In the genomic region with DNA sequence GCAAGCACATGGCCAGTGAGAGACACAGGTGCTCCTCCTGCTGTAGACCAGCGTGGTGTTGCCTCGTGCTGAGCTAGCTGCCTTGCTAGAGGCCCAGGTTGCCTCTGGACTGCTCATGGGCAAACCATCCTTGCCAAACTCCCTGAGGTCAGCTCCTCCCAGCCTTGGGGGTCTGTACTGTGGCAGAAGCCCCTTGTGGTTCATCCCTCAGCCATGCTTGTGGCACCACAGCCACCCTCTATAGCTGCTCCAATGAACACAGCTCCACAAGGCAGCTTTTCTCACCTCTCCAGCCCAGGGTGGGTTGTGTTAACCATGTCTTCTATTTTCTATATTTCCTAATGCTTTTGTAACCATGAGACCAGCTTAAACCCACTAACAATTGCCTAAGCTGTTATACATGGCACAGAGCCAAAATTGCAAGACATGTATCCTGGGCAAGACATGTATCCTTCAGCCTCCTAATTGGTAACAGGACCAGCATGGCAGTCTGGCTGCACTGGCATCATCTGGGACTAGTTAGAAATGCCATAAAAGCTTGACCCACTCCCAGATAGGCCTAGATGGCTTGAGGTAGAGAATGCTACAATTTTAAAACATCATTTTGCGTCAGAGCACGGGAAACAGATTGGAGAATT, we compare ENCODE assay signal across 1 cellular context.
TF ChIP-seq lines count a peak whose summit lies in the region.

No MANE protein-coding gene starts in this region.

TF ChIP-seq in SK-N-SH, 30 proteins besides CTCF, POLR2A, EP300 and RAD21:
- TF ChIP-seq, protein P1, sequence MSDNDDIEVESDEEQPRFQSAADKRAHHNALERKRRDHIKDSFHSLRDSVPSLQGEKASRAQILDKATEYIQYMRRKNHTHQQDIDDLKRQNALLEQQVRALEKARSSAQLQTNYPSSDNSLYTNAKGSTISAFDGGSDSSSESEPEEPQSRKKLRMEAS (IDR thresholded peaks at IDR 0.05; ENCODE audit: low read depth): no peak
- peak; percentile 86 for TF ChIP-seq TCF12 (IDR thresholded peaks at IDR 0.05)
- peak; percentile 73 for TF ChIP-seq NFIC (IDR thresholded peaks at IDR 0.05; ENCODE audit: borderline replicate concordance)
- TF ChIP-seq RFX5 (IDR thresholded peaks at IDR 0.05; ENCODE audit: low read length): no peak
- no peak for TF ChIP-seq GATA2 (CRISPR knock-in tag; IDR thresholded peaks at IDR 0.05)
- no peak for TF ChIP-seq NRF1 (IDR thresholded peaks at IDR 0.05; ENCODE audit: low read depth, low read length)
- TF ChIP-seq SMC3 (IDR thresholded peaks at IDR 0.05; ENCODE audit: low read depth, low read length): no peak
- TF ChIP-seq FOSL2 (IDR thresholded peaks at IDR 0.05; ENCODE audit: borderline replicate concordance, low read depth): no peak
- TF ChIP-seq FOXJ3 (CRISPR knock-in tag; IDR thresholded peaks at IDR 0.05): no peak
- peak; percentile 96 for TF ChIP-seq RCOR1 (IDR thresholded peaks at IDR 0.05; ENCODE audit: low read length)
- no peak for TF ChIP-seq MEF2A (IDR thresholded peaks at IDR 0.05; ENCODE audit: borderline replicate concordance, low read depth)
- TF ChIP-seq, protein P2, sequence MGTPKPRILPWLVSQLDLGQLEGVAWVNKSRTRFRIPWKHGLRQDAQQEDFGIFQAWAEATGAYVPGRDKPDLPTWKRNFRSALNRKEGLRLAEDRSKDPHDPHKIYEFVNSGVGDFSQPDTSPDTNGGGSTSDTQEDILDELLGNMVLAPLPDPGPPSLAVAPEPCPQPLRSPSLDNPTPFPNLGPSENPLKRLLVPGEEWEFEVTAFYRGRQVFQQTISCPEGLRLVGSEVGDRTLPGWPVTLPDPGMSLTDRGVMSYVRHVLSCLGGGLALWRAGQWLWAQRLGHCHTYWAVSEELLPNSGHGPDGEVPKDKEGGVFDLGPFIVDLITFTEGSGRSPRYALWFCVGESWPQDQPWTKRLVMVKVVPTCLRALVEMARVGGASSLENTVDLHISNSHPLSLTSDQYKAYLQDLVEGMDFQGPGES (IDR thresholded peaks at IDR 0.05; ENCODE audit: low read depth, low read length): no peak
- TF ChIP-seq, protein P3, sequence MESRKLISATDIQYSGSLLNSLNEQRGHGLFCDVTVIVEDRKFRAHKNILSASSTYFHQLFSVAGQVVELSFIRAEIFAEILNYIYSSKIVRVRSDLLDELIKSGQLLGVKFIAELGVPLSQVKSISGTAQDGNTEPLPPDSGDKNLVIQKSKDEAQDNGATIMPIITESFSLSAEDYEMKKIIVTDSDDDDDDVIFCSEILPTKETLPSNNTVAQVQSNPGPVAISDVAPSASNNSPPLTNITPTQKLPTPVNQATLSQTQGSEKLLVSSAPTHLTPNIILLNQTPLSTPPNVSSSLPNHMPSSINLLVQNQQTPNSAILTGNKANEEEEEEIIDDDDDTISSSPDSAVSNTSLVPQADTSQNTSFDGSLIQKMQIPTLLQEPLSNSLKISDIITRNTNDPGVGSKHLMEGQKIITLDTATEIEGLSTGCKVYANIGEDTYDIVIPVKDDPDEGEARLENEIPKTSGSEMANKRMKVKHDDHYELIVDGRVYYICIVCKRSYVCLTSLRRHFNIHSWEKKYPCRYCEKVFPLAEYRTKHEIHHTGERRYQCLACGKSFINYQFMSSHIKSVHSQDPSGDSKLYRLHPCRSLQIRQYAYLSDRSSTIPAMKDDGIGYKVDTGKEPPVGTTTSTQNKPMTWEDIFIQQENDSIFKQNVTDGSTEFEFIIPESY (IDR thresholded peaks at IDR 0.05; ENCODE audit: borderline replicate concordance, low read depth): no peak
- TF ChIP-seq TAF1 (IDR thresholded peaks at IDR 0.05; ENCODE audit: borderline replicate concordance, low read depth, low read length): no peak
- TF ChIP-seq MXI1 (IDR thresholded peaks at IDR 0.05; ENCODE audit: low read depth, low read length): no peak
- no peak for TF ChIP-seq ELF1 (IDR thresholded peaks at IDR 0.05)
- TF ChIP-seq, protein P4, sequence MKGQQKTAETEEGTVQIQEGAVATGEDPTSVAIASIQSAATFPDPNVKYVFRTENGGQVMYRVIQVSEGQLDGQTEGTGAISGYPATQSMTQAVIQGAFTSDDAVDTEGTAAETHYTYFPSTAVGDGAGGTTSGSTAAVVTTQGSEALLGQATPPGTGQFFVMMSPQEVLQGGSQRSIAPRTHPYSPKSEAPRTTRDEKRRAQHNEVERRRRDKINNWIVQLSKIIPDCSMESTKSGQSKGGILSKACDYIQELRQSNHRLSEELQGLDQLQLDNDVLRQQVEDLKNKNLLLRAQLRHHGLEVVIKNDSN (IDR thresholded peaks at IDR 0.05; ENCODE audit: borderline replicate concordance, low read depth): no peak
- no peak for TF ChIP-seq EZH2phosphoT487 (IDR thresholded peaks at IDR 0.05; ENCODE audit: borderline replicate concordance, low read depth)
- TF ChIP-seq GABPA (IDR thresholded peaks at IDR 0.05; ENCODE audit: low read depth): no peak
- TF ChIP-seq, protein P5, sequence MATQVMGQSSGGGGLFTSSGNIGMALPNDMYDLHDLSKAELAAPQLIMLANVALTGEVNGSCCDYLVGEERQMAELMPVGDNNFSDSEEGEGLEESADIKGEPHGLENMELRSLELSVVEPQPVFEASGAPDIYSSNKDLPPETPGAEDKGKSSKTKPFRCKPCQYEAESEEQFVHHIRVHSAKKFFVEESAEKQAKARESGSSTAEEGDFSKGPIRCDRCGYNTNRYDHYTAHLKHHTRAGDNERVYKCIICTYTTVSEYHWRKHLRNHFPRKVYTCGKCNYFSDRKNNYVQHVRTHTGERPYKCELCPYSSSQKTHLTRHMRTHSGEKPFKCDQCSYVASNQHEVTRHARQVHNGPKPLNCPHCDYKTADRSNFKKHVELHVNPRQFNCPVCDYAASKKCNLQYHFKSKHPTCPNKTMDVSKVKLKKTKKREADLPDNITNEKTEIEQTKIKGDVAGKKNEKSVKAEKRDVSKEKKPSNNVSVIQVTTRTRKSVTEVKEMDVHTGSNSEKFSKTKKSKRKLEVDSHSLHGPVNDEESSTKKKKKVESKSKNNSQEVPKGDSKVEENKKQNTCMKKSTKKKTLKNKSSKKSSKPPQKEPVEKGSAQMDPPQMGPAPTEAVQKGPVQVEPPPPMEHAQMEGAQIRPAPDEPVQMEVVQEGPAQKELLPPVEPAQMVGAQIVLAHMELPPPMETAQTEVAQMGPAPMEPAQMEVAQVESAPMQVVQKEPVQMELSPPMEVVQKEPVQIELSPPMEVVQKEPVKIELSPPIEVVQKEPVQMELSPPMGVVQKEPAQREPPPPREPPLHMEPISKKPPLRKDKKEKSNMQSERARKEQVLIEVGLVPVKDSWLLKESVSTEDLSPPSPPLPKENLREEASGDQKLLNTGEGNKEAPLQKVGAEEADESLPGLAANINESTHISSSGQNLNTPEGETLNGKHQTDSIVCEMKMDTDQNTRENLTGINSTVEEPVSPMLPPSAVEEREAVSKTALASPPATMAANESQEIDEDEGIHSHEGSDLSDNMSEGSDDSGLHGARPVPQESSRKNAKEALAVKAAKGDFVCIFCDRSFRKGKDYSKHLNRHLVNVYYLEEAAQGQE (IDR thresholded peaks at IDR 0.05; ENCODE audit: low read depth, low read length): no peak
- no peak for TF ChIP-seq FOXM1 (IDR thresholded peaks at IDR 0.05; ENCODE audit: low read depth)
- TF ChIP-seq, protein P6, sequence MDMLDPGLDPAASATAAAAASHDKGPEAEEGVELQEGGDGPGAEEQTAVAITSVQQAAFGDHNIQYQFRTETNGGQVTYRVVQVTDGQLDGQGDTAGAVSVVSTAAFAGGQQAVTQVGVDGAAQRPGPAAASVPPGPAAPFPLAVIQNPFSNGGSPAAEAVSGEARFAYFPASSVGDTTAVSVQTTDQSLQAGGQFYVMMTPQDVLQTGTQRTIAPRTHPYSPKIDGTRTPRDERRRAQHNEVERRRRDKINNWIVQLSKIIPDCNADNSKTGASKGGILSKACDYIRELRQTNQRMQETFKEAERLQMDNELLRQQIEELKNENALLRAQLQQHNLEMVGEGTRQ (IDR thresholded peaks at IDR 0.05; ENCODE audit: borderline replicate concordance, low read depth, low read length): no peak
- TF ChIP-seq JUND (IDR thresholded peaks at IDR 0.05): no peak
- TF ChIP-seq, protein P7, sequence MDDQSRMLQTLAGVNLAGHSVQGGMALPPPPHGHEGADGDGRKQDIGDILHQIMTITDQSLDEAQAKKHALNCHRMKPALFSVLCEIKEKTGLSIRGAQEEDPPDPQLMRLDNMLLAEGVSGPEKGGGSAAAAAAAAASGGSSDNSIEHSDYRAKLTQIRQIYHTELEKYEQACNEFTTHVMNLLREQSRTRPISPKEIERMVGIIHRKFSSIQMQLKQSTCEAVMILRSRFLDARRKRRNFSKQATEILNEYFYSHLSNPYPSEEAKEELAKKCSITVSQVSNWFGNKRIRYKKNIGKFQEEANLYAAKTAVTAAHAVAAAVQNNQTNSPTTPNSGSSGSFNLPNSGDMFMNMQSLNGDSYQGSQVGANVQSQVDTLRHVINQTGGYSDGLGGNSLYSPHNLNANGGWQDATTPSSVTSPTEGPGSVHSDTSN (IDR thresholded peaks at IDR 0.05): no peak
- TF ChIP-seq POLR2AphosphoS5 (IDR thresholded peaks at IDR 0.05; ENCODE audit: low read depth, low read length): peak; percentile 38; the same call in 1 of the 2 replicates
- no peak for TF ChIP-seq RXRA (IDR thresholded peaks at IDR 0.05; ENCODE audit: borderline replicate concordance, low read depth)
- no peak for TF ChIP-seq YY1 (IDR thresholded peaks at IDR 0.05; ENCODE audit: low read depth)
- peak; percentile 59 for TF ChIP-seq CHD2 (IDR thresholded peaks at IDR 0.05; ENCODE audit: low read length, partially characterized antibody)
- TF ChIP-seq SIN3A (IDR thresholded peaks at IDR 0.05; ENCODE audit: borderline replicate concordance, low read depth, low read length): no peak
TF ChIP-seq in SK-N-SH: peak in this region for 5.
